ENCODE assay signal across 24 cellular contexts in the genomic region with DNA sequence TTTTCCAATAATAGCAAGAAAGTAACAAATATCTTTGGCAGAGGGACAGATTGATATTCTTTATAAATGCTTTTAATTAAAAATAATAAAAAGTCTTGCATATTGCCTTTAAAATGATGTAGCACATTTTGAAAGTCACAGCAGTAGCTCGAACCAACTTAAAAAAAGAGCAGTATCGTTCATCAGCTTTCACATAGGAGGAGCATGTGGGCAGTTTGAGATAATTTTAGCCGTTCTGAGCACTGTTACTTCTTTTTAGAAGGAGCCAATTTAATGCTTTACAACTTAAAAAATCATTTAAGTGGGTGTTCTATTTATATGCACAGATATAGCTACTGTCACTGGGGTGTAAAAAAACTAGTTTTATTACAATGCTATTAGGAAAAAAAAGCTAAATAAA.
"Had no signal": no experiment of that assay in that cellular context is flagged by ENCODE, and none has a peak within 500 bp of the region (broad histone marks: within the 10 kb centered on the region; RNA-seq: fewer than 3 reads in every experiment).

No MANE protein-coding gene starts in this region.

- H3K36me3 Mint-ChIP-seq: stimulated activated effector memory CD8-positive, alpha-beta T cell treated with anti-CD3 and anti-CD28 coated beads, Interleukin-12 subunit alpha, Interleukin-12 subunit beta, amount 100 ng/mL, for 72 hours; stimulated activated memory B cell treated with anti-CD40 and anti-IgM and Interleukin-4, amounts not matched to agents 10 μg/mL and 1 μg/mL and 100 μg/mL, for 72 hours; stimulated activated naive B cell treated with anti-CD40 and anti-IgM and Interleukin-4, amounts not matched to agents 10 μg/mL and 1 μg/mL and 100 μg/mL, for 72 hours; type B pancreatic cell had no signal

- H3K4me1 Mint-ChIP-seq: stimulated activated effector memory CD8-positive, alpha-beta T cell treated with anti-CD3 and anti-CD28 coated beads, Interleukin-12 subunit alpha, Interleukin-12 subunit beta, amount 100 ng/mL, for 72 hours; stimulated activated memory B cell treated with anti-CD40 and anti-IgM and Interleukin-4, amounts not matched to agents 10 μg/mL and 1 μg/mL and 100 μg/mL, for 72 hours; stimulated activated naive B cell treated with anti-CD40 and anti-IgM and Interleukin-4, amounts not matched to agents 10 μg/mL and 1 μg/mL and 100 μg/mL, for 72 hours; stimulated activated naive CD8-positive, alpha-beta T cell treated with anti-CD3 and anti-CD28 coated beads, Interleukin-15, amount 100 ng/mL, for 72 hours had no signal

- H3K27ac Mint-ChIP-seq: stimulated activated effector memory CD8-positive, alpha-beta T cell treated with anti-CD3 and anti-CD28 coated beads, Interleukin-12 subunit alpha, Interleukin-12 subunit beta, amount 100 ng/mL, for 72 hours; stimulated activated memory B cell treated with anti-CD40 and anti-IgM and Interleukin-4, amounts not matched to agents 10 μg/mL and 1 μg/mL and 100 μg/mL, for 72 hours; stimulated activated naive B cell treated with anti-CD40 and anti-IgM and Interleukin-4, amounts not matched to agents 10 μg/mL and 1 μg/mL and 100 μg/mL, for 72 hours; stimulated activated naive CD8-positive, alpha-beta T cell treated with anti-CD3 and anti-CD28 coated beads, Interleukin-15, amount 100 ng/mL, for 72 hours; stimulated activated naive CD8-positive, alpha-beta T cell treated with anti-CD3 and anti-CD28 coated beads, Interleukin-15, Interleukin-2, amounts not matched to agents 100 ng/mL and 50 ng/mL, for 24 hours; type B pancreatic cell had no signal

- H3K4me3 Mint-ChIP-seq: stimulated activated effector memory CD8-positive, alpha-beta T cell treated with anti-CD3 and anti-CD28 coated beads, Interleukin-12 subunit alpha, Interleukin-12 subunit beta, amount 100 ng/mL, for 72 hours; stimulated activated memory B cell treated with anti-CD40 and anti-IgM and Interleukin-4, amounts not matched to agents 10 μg/mL and 1 μg/mL and 100 μg/mL, for 72 hours; stimulated activated naive B cell treated with anti-CD40 and anti-IgM and Interleukin-4, amounts not matched to agents 10 μg/mL and 1 μg/mL and 100 μg/mL, for 72 hours; stimulated activated naive CD8-positive, alpha-beta T cell treated with anti-CD3 and anti-CD28 coated beads, Interleukin-15, amount 100 ng/mL, for 72 hours; stimulated activated naive CD8-positive, alpha-beta T cell treated with anti-CD3 and anti-CD28 coated beads, Interleukin-15, Interleukin-2, amounts not matched to agents 100 ng/mL and 50 ng/mL, for 24 hours; type B pancreatic cell had no signal

- H3K9me3 Mint-ChIP-seq: stimulated activated naive CD8-positive, alpha-beta T cell treated with anti-CD3 and anti-CD28 coated beads, Interleukin-15, amount 100 ng/mL, for 72 hours; stimulated activated naive CD8-positive, alpha-beta T cell treated with anti-CD3 and anti-CD28 coated beads, Interleukin-15, Interleukin-2, amounts not matched to agents 100 ng/mL and 50 ng/mL, for 24 hours; type B pancreatic cell had no signal

- H3K27me3 Mint-ChIP-seq: stimulated activated memory B cell treated with anti-CD40 and anti-IgM and Interleukin-4, amounts not matched to agents 10 μg/mL and 1 μg/mL and 100 μg/mL, for 72 hours; stimulated activated naive B cell treated with anti-CD40 and anti-IgM and Interleukin-4, amounts not matched to agents 10 μg/mL and 1 μg/mL and 100 μg/mL, for 72 hours; stimulated activated naive CD8-positive, alpha-beta T cell treated with anti-CD3 and anti-CD28 coated beads, Interleukin-15, amount 100 ng/mL, for 72 hours; stimulated activated naive CD8-positive, alpha-beta T cell treated with anti-CD3 and anti-CD28 coated beads, Interleukin-15, Interleukin-2, amounts not matched to agents 100 ng/mL and 50 ng/mL, for 24 hours; type B pancreatic cell had no signal

- DNase-seq: stimulated activated CD4-positive, alpha-beta T cell treated with anti-CD3 and anti-CD28 coated beads, Interleukin-2, amount 100 ng/mL, for 48 hours; stimulated activated CD4-positive, alpha-beta T cell treated with anti-CD3 and anti-CD28 coated beads, Interleukin-4, amount 100 ng/mL, for 1 hour; stimulated activated CD4-positive, alpha-beta T cell treated with anti-CD3 and anti-CD28 coated beads, Interleukin-4, amount 100 ng/mL, for 24 hours; stimulated activated CD4-positive, alpha-beta T cell treated with anti-CD3 and anti-CD28 coated beads, Interleukin-4, amount 100 ng/mL, for 4 hours; stimulated activated CD8-positive, alpha-beta memory T cell treated with anti-CD3 and anti-CD28 coated beads, Interleukin-4, amount 100 ng/mL, for 48 hours; stimulated activated naive B cell treated with anti-CD40 and anti-IgM and Interleukin-4, amounts not matched to agents 10 μg/mL and 1 μg/mL and 100 μg/mL, for 72 hours; stimulated activated naive CD4-positive, alpha-beta T cell; stimulated activated naive CD4-positive, alpha-beta T cell treated with Interleukin-2 at 50 U/mL for 16 hours; stimulated activated naive CD8-positive, alpha-beta T cell treated with anti-CD3 and anti-CD28 coated beads, Interleukin-15, amount 100 ng/mL, for 72 hours; stimulated activated naive CD8-positive, alpha-beta T cell treated with anti-CD3 and anti-CD28 coated beads, Interleukin-15, Interleukin-2, amounts not matched to agents 100 U/mL and 50 U/mL, for 24 hours; stomach; substantia nigra; testis; thyroid gland; tibial artery; transverse colon; trophoblast cell; upper lobe of left lung; upper lobe of right lung; uterus had no signal
